8 cellular contexts compared by ENCODE assay signal in genomic region chr10:37754538-37755323, GRCh38.
A peak's percentile ranks its signal among the peaks of the same experiment; 100 is the strongest.
DNase-seq lines count a peak whose midpoint lies in the region; ATAC-seq and TF ChIP-seq lines count a peak whose summit lies in the region.

No MANE protein-coding gene starts in this region.

- no peaks in the 10 kb centered on the region for H3K27me3 ChIP-seq in gastrocnemius medialis

- H3K9me3 ChIP-seq in gastrocnemius medialis: no peaks in the 10 kb centered on the region

- DNase-seq in AG08396 (ENCODE audit: low spot score): peak; percentile 9
- DNase-seq in MV-4-11 (lab: John Stamatoyannopoulos, UW): peak; percentile 19
- DNase-seq in fibroblast of peridontal ligament (ENCODE audit: extremely low read depth): peak; percentile 51
- DNase-seq in stimulated activated naive CD8-positive, alpha-beta T cell treated with anti-CD3 and anti-CD28 coated beads, Interleukin-15, Interleukin-2, amounts not matched to agents 100 U/mL and 50 U/mL, for 24 hours: no peak
- DNase-seq in gastrocnemius medialis: no peak
- no peak for DNase-seq in DMS79 treated with DMSO at 0.1 percent for 48 hours (lab: John Stamatoyannopoulos, UW)
- DNase-seq in activated CD8-positive, alpha-beta memory T cell treated with anti-CD3 and anti-CD28 coated beads, Interleukin-2, amount 50 U/mL, for 4 hours: no peak

- H3K27ac ChIP-seq in gastrocnemius medialis: no peak overlapping the region

- TF ChIP-seq POLR2A in gastrocnemius medialis (IDR thresholded peaks at IDR 0.05): no peak

- peak; percentile 65 for ATAC-seq in GM19035 (IDR thresholded peaks at IDR 0.05; ENCODE audit: unreplicated experiment)
- ATAC-seq in stimulated activated naive CD8-positive, alpha-beta T cell treated with anti-CD3 and anti-CD28 coated beads, Interleukin-15, Interleukin-2, amounts not matched to agents 100 U/mL and 50 U/mL, for 24 hours: no peak
- no peak for ATAC-seq in gastrocnemius medialis

- in situ Hi-C loops in gastrocnemius medialis (cut with MboI; ENCODE audit: low sequenced_read_pairs in 4 of 4): no loop called here

- no peaks in the 10 kb centered on the region for H3K4me1 ChIP-seq in gastrocnemius medialis

- peak in 2 of 5 experiments; percentile 24 to 39 for TF ChIP-seq CTCF in gastrocnemius medialis (IDR thresholded peaks at IDR 0.05 in 4 of 5, conservative IDR thresholded peaks at IDR 0.05 in 1 of 5)

- H3K36me3 ChIP-seq in gastrocnemius medialis: no peaks in the 10 kb centered on the region

- intact Hi-C loops in gastrocnemius medialis (cut with DNase I; ENCODE audit: low total_unique reads): no loop called here

- no peak overlapping the region for H3K4me3 ChIP-seq in gastrocnemius medialis

Comparison
In these comparisons a context has a peak if more than half of its experiments do, and no peak if none do; other contexts are left out.
1. DNase-seq: peak in AG08396 (single experiment), MV-4-11 (single experiment) and fibroblast of peridontal ligament (single experiment); none in stimulated activated naive CD8-positive, alpha-beta T cell treated with anti-CD3 and anti-CD28 coated beads, Interleukin-15, Interleukin-2, amounts not matched to agents 100 U/mL and 50 U/mL, for 24 hours (single experiment), gastrocnemius medialis (0 of 2), DMS79 treated with DMSO at 0.1 percent for 48 hours (single experiment) and activated CD8-positive, alpha-beta memory T cell treated with anti-CD3 and anti-CD28 coated beads, Interleukin-2, amount 50 U/mL, for 4 hours (single experiment).